28 cellular contexts compared by ENCODE assay signal in the genomic region with DNA sequence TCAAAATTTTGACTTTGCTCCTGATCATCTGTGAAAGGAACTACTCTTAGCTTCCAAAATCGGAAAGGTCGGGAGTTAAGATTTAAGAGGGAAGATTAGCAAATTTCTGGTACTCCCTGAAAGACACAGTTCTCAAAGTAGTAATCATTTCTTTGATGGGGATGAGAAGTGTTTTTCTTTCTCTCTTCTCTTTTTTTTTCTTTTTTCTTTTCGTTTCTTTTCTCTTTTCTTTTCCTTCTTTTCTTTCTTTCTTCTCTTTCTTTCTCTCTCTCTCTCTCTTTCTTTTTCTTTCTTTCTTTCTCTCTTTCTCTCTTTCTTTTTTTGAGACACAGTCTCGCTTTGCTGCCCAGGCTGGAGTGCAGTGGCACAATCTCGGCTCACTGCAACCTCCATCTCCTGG.
"Had no signal": no experiment of that assay in that cellular context is flagged by ENCODE, and none has a peak within 500 bp of the region (broad histone marks: within the 10 kb centered on the region; RNA-seq: fewer than 3 reads in every experiment).

No MANE protein-coding gene starts in this region.

- H3K9me3 Mint-ChIP-seq: memory B cell; naive B cell; natural killer cell treated with Interleukin-12 subunit alpha and Interleukin-12 subunit beta and Interleukin-15 and Interleukin-18, amount 100 ng/mL, for 72 hours; neural crest cell had no signal

- H3K27ac ChIP-seq: colonic mucosa, esophagus muscularis mucosa, foreskin keratinocyte, gastroesophageal sphincter, heart left ventricle, hepatocyte, neutrophil, parathyroid adenoma, right lobe of liver, thoracic aorta, tibial nerve, upper lobe of right lung, uterus had no signal

- H3K36me3 Mint-ChIP-seq: memory B cell, naive B cell had no signal

- ATAC-seq: foreskin keratinocyte; gastroesophageal sphincter; heart left ventricle; left lobe of liver; mucosa of descending colon; natural killer cell treated with Interleukin-12 subunit alpha and Interleukin-12 subunit beta and Interleukin-15 and Interleukin-18, amount 100 ng/mL, for 72 hours; right lobe of liver; upper lobe of right lung had no signal

- DNase-seq: colonic mucosa; dermis blood vessel endothelial cell; effector memory CD4-positive, alpha-beta T cell; foreskin keratinocyte; heart left ventricle; kidney; mucosa of descending colon; naive B cell; right lobe of liver; small intestine; stimulated activated CD4-positive, alpha-beta T cell treated with anti-CD3 and anti-CD28 coated beads, Interleukin-15, amount 100 ng/mL, for 24 hours; stimulated activated CD4-positive, alpha-beta T cell treated with anti-CD3 and anti-CD28 coated beads, Interleukin-2, amount 100 ng/mL, for 48 hours; stimulated activated naive CD4-positive, alpha-beta T cell treated with Interleukin-2 at 50 U/mL for 16 hours; upper lobe of right lung; uterus had no signal

- H3K9me3 ChIP-seq: colonic mucosa, esophagus muscularis mucosa, gastroesophageal sphincter, heart left ventricle, mucosa of descending colon, neutrophil, right lobe of liver, thoracic aorta, tibial nerve, upper lobe of right lung, uterus had no signal

- H3K4me3 Mint-ChIP-seq: memory B cell; naive B cell; natural killer cell treated with Interleukin-12 subunit alpha and Interleukin-12 subunit beta and Interleukin-15 and Interleukin-18, amount 100 ng/mL, for 72 hours; neural crest cell had no signal

- H3K4me1 ChIP-seq: colonic mucosa, parathyroid adenoma, uterus had no signal

- H3K27ac Mint-ChIP-seq: memory B cell, naive B cell, progenitor cell of endocrine pancreas had no signal

- H3K4me3 ChIP-seq: colonic mucosa, esophagus muscularis mucosa, gastroesophageal sphincter, heart left ventricle, hepatocyte, lung, mucosa of descending colon, right lobe of liver, thoracic aorta, tibial nerve, upper lobe of right lung, uterus had no signal

- H3K36me3 ChIP-seq: colonic mucosa, esophagus muscularis mucosa, gastroesophageal sphincter, heart left ventricle, neutrophil, right lobe of liver, thoracic aorta, tibial nerve, upper lobe of right lung, uterus had no signal

- H3K27me3 Mint-ChIP-seq: memory B cell; naive B cell; natural killer cell treated with Interleukin-12 subunit alpha and Interleukin-12 subunit beta and Interleukin-15 and Interleukin-18, amount 100 ng/mL, for 72 hours had no signal
